In genomic region chr3:98797905-98798304, GRCh38 we compare ENCODE assay signal across 20 cellular contexts. TPM values are rescaled to one million over a fixed set of nuclear protein-coding genes. Genes with fewer than 3 reads are reported as not detected.
DNase-seq lines count a peak whose midpoint lies in the region; ATAC-seq and TF ChIP-seq lines count a peak whose summit lies in the region.
"Had no signal": no experiment of that assay in that cellular context is flagged by ENCODE, and none has a peak within 500 bp of the region (broad histone marks: within the 10 kb centered on the region; RNA-seq: fewer than 3 reads in every experiment).

No MANE protein-coding gene starts in this region.

- ATAC-seq in GM18498 (IDR thresholded peaks at IDR 0.05; ENCODE audit: unreplicated experiment): no peak
- no peak for ATAC-seq in gastrocnemius medialis
- ATAC-seq: K562 had no signal

- no peaks in the 10 kb centered on the region for H4K20me1 ChIP-seq in smooth muscle cell (ENCODE audit: low read depth)

- H3K4me1 ChIP-seq in smooth muscle cell (ENCODE audit: low read depth): no peaks in the 10 kb centered on the region
- no peaks in the 10 kb centered on the region for H3K4me1 ChIP-seq in gastrocnemius medialis

- H3K36me3 ChIP-seq in smooth muscle cell (ENCODE audit: low read depth) (peaks cover 5% of the 10 kb centered on the region), gastrocnemius medialis (peaks cover 0 to 16% of the 10 kb centered on the region in 2 donors)

- in situ Hi-C loops in gastrocnemius medialis (cut with MboI; ENCODE audit: low sequenced_read_pairs in 4 of 4): no loop called here

- no peaks in the 10 kb centered on the region for H3K79me2 ChIP-seq in smooth muscle cell (ENCODE audit: low read depth)

- DNase-seq in NCI-H1694 treated with DMSO at 0.1 percent for 48 hours (lab: John Stamatoyannopoulos, UW) (peak; percentile 13), NCI-H1694 (lab: John Stamatoyannopoulos, UW) (no peak), NCI-H526 treated with DMSO at 0.1 percent for 48 hours (lab: John Stamatoyannopoulos, UW) (peak; percentile 83), dorsolateral prefrontal cortex (no peak), smooth muscle cell (lab: John Stamatoyannopoulos, UW; ENCODE audit: unreplicated experiment) (no peak), NCI-H1105 treated with DMSO at 0.1 percent for 48 hours (lab: John Stamatoyannopoulos, UW) (no peak), gastrocnemius medialis (no peak)
- DNase-seq: AML-193, DND-41, GM23248, HCEC 1CT, NCI-H1417, NCI-H1930, OCI-M1, SHP77 treated with DMSO at 0.1 percent for 48 hours had no signal

- 93% methylated on average over 4 of the region's 4 CpGs for WGBS in smooth muscle cell (ENCODE audit: low lambda C conversion rate)

- intact Hi-C loops in dorsolateral prefrontal cortex (cut with DNase I): loop anchor here in 1 of 2 donors (10.0 kb wide), 1 partner anchor 63 kb away; no protein-coding TSS in a partner anchor
- intact Hi-C loops in gastrocnemius medialis (cut with DNase I; ENCODE audit: low total_unique reads): loop anchor here (5.0 kb wide), 1 partner anchor 196 kb away; no protein-coding TSS in a partner anchor

- H3K27me3 ChIP-seq in dorsolateral prefrontal cortex (no peaks in the 10 kb centered on the region), smooth muscle cell (ENCODE audit: low read depth) (no peaks in the 10 kb centered on the region), gastrocnemius medialis (no peaks in the 10 kb centered on the region)

- H3K9me3 ChIP-seq in smooth muscle cell (replicated peaks; ENCODE audit: low read depth): no peaks in the 10 kb centered on the region
- no peaks in the 10 kb centered on the region for H3K9me3 ChIP-seq in gastrocnemius medialis

- H3K4me3 ChIP-seq in dorsolateral prefrontal cortex (no peak overlapping the region), smooth muscle cell (no peak overlapping the region), gastrocnemius medialis (no peak overlapping the region)
- H3K4me3 ChIP-seq: GM23248, K562 had no signal

- H3K9ac ChIP-seq in smooth muscle cell (ENCODE audit: low read depth): no peak overlapping the region
- H3K9ac ChIP-seq: GM23248 had no signal

- H3K4me2 ChIP-seq in smooth muscle cell: no peak overlapping the region

- no peak overlapping the region for H2AFZ ChIP-seq in smooth muscle cell (ENCODE audit: low read depth)
- H2AFZ ChIP-seq: GM23248 had no signal

- peak overlapping the region in 44 of 59 donors; percentile 6 to 79 (median 49) for H3K27ac ChIP-seq in dorsolateral prefrontal cortex
- peak overlapping the region; percentile 48 for H3K27ac ChIP-seq in smooth muscle cell (ENCODE audit: low read depth)
- no peak overlapping the region for H3K27ac ChIP-seq in gastrocnemius medialis
- H3K27ac ChIP-seq: 22Rv1, C4-2B, GM23248 had no signal

- no peak for TF ChIP-seq POLR2A in gastrocnemius medialis (IDR thresholded peaks at IDR 0.05)

- H3F3A ChIP-seq in smooth muscle cell (ENCODE audit: low read depth): peaks cover 6% of the 10 kb centered on the region

- TF ChIP-seq CTCF in dorsolateral prefrontal cortex (IDR thresholded peaks at IDR 0.05 in 54 of 56, conservative IDR thresholded peaks at IDR 0.05 in 2 of 56; ENCODE audit: low read depth in 1 of 56, partially characterized antibody in 56 of 56) (no peak), smooth muscle cell (IDR thresholded peaks at IDR 0.05; ENCODE audit: borderline replicate concordance, insufficient read depth, poor library complexity, severe bottlenecking) (no peak), gastrocnemius medialis (IDR thresholded peaks at IDR 0.05 in 4 of 5, conservative IDR thresholded peaks at IDR 0.05 in 1 of 5) (no peak)

RNA-seq across cellular contexts. Expression of gene ST3GAL6, which starts 34.8 kb away (rescaled TPM):
- total RNA-seq in dorsolateral prefrontal cortex: 10 to 100 TPM; 14.2 to 56.6 (median 29.9) TPM
- 29.4 and 40.7 TPM in 2 replicates for total RNA-seq in smooth muscle cell
- 19.4 and 24.7 TPM in 2 replicates for polyA plus RNA-seq in smooth muscle cell
- total RNA-seq in gastrocnemius medialis: 10 to 100 TPM in 2 of 4 donors, 1 to 10 TPM in 2; 7.4 to 15.0 (median 11.3) TPM
- total RNA-seq: G401, GM23248, K562 had no signal

Comparison
In these comparisons a context has a peak if more than half of its experiments do, and no peak if none do; other contexts are left out.
1. DNase-seq: peak in NCI-H1694 treated with DMSO at 0.1 percent for 48 hours (single experiment) and NCI-H526 treated with DMSO at 0.1 percent for 48 hours (single experiment); none in NCI-H1694 (single experiment), dorsolateral prefrontal cortex (0 of 10), smooth muscle cell (single experiment), NCI-H1105 treated with DMSO at 0.1 percent for 48 hours (single experiment) and gastrocnemius medialis (0 of 2).
2. H3K27ac ChIP-seq: peak in dorsolateral prefrontal cortex (44 of 59) and smooth muscle cell (single experiment); none in gastrocnemius medialis (0 of 4).